ENCODE assay signal across 30 cellular contexts in the genomic region with DNA sequence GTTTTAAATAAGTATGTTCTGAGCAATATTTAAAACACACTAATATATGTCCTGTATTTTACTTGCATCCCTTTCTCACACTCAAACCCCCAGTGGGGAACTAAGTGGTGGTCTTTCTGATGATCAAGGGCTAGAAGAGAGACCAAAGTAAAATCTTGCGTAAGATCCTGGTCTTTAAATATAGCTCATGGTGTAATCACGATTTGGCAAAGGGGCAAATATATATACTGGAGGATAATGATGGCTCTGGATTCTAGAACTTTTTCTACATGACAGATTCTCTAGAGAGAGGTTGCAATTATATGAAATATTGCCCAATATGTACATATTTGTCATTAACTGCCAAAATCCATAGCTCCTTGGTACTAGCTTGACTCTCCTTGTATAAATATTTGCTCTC.
"Had no signal": no experiment of that assay in that cellular context is flagged by ENCODE, and none has a peak within 500 bp of the region (broad histone marks: within the 10 kb centered on the region; RNA-seq: fewer than 3 reads in every experiment).

No MANE protein-coding gene starts in this region.

- H3K27ac ChIP-seq: brain microvascular endothelial cell, coronary artery, dorsolateral prefrontal cortex, VCaP had no signal

- H3K36me3 ChIP-seq: brain microvascular endothelial cell had no signal

- FAIRE-seq: astrocyte, bronchial epithelial cell, frontal cortex, TTC549 had no signal

- H3K27me3 ChIP-seq: brain microvascular endothelial cell, dorsolateral prefrontal cortex had no signal

- ATAC-seq: activated T-helper 17 cell treated with anti-CD3 and anti-CD28 coated beads, Interleukin-2, amount 50 U/mL, for 72 hours; esophagus mucosa; WTC11 had no signal

- H3K4me3 ChIP-seq: coronary artery, dorsolateral prefrontal cortex had no signal

- DNase-seq: activated CD4-positive, alpha-beta memory T cell treated with anti-CD3 and anti-CD28 coated beads, Interleukin-2, amount 10 ng/mL, durations not matched to agents 7 days and 5 days; activated CD4-positive, alpha-beta T cell treated with anti-CD3 and anti-CD28 coated beads for 1 hour; activated CD4-positive, alpha-beta T cell treated with anti-CD3 and anti-CD28 coated beads for 4 hours; activated CD4-positive, alpha-beta T cell treated with anti-CD3 and anti-CD28 coated beads, Interleukin-2, amount 10 ng/mL, durations not matched to agents 7 days and 5 days; activated CD4-positive, alpha-beta T cell treated with anti-CD3 and anti-CD28 coated beads, Interleukin-2, amount 50 U/mL, for 4 hours; activated CD8-positive, alpha-beta memory T cell treated with anti-CD3 and anti-CD28 coated beads, Interleukin-2, amount 50 U/mL, for 48 hours; activated effector memory CD4-positive, alpha-beta T cell treated with Interleukin-2 at 50 U/mL for 16 hours; activated gamma-delta T cell treated with Interleukin-2 at 50 U/mL for 16 hours; activated naive CD4-positive, alpha-beta T cell treated with anti-CD3 and anti-CD28 coated beads, Interleukin-2, amount 50 U/mL, for 16 hours; activated naive CD4-positive, alpha-beta T cell treated with Interleukin-2 at 50 U/mL for 16 hours; activated T-cell treated with anti-CD3 and anti-CD28 coated beads for 4 hours; activated T-cell treated with anti-CD3 and anti-CD28 coated beads, Interleukin-2, amount 50 U/mL, for 24 hours; amniotic stem cell; anterior cingulate cortex; brain microvascular endothelial cell; dorsolateral prefrontal cortex; effector memory CD4-positive, alpha-beta T cell; endodermal cell; foreskin fibroblast; head of caudate nucleus; T-helper 2 cell had no signal
